12 cellular contexts compared by ENCODE assay signal in the genomic region with DNA sequence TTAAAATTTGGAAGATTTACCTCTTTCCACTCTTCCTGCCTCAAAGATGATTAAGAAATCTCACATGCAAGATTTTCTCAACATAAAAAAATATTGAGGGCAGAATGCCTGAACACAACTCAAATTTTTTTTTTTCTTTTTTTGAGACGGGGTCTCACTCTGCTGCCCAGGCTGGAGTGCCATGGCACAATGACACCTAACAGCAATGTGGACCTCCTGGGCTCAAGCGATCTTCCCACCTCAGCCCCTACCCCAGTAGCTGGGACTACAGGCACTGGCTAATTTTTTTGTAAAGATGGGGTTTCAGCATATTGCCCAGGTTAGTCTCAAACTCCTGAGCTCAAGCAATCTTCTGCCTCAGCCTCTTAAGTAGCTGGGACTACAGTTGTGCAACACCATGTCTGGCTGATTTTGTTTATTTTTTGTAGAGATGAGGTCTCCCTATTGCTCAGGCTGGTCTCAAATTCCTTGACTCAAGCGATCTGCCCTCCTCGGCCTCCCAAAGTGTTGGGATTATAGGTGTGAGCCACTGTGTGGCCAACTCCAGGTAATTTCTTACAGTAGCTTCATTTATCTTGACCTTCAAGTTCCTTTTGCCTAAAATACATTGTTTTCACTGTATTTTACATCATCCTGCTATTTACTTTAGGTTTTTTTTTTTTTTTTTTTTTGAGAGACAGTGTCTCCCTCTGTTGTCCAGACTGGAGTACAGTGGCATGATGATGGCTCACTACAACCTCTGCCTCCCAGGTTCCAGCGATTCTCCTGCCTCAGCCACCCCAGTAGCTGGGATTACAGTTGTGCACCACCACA. TPM values are rescaled to one million over a fixed set of nuclear protein-coding genes. Genes with fewer than 3 reads are reported as not detected.
A peak's percentile ranks its signal among the peaks of the same experiment; 100 is the strongest.
DNase-seq lines count a peak whose midpoint lies in the region; ATAC-seq, FAIRE-seq and TF ChIP-seq lines count a peak whose summit lies in the region.
"Had no signal": no experiment of that assay in that cellular context is flagged by ENCODE, and none has a peak within 500 bp of the region (broad histone marks: within the 10 kb centered on the region; RNA-seq: fewer than 3 reads in every experiment).

No MANE protein-coding gene starts in this region.

- H3K9me3 ChIP-seq in cardiac muscle cell (ENCODE audit: low read depth) (no peaks in the 10 kb centered on the region), heart left ventricle (no peaks in the 10 kb centered on the region), right atrium auricular region (no peaks in the 10 kb centered on the region)
- H3K9me3 ChIP-seq: BLaER1 treated with 17β-estradiol and CSF1 and Interleukin-3, amounts not matched to agents 10 nM and 100 nM had no signal

- peak; percentile 16 for TF ChIP-seq CTCF in cardiac muscle cell (IDR thresholded peaks at IDR 0.05; ENCODE audit: low read depth, low read length)
- peak in 1 of 12 donors; percentile 7 for TF ChIP-seq CTCF in heart left ventricle (IDR thresholded peaks at IDR 0.05)
- TF ChIP-seq CTCF in fibroblast of mammary gland (conservative IDR thresholded peaks at IDR 0.05; ENCODE audit: control insufficient read depth, insufficient read depth, low read depth, low read length) = peak; percentile 16
- no peak for TF ChIP-seq CTCF in right atrium auricular region (IDR thresholded peaks at IDR 0.05)

- DNase-seq in cardiac muscle cell (ENCODE audit: low read depth in 1 of 2, low spot score in 1 of 2) (peak in 1 of 2 donors; percentile 67), heart left ventricle (no peak), fibroblast of mammary gland (ENCODE audit: low read depth) (peak; percentile 74), MV-4-11 (lab: John Stamatoyannopoulos, UW) (no peak), GM19239 (ENCODE audit: insufficient read length, low spot score) (no peak), right atrium auricular region (ENCODE audit: low spot score) (no peak), substantia nigra (lab: John Stamatoyannopoulos, UW) (no peak)
- DNase-seq: dorsolateral prefrontal cortex, naive B cell, RPMI8226 had no signal

- H3K4me3 ChIP-seq in cardiac muscle cell (no peak overlapping the region), heart left ventricle (no peak overlapping the region), fibroblast of mammary gland (ENCODE audit: control insufficient read depth, low read depth, low read length) (no peak overlapping the region), right atrium auricular region (no peak overlapping the region)
- H3K4me3 ChIP-seq: BLaER1 treated with 17β-estradiol and CSF1 and Interleukin-3, amounts not matched to agents 10 nM and 100 nM; dorsolateral prefrontal cortex had no signal

- intact Hi-C loops in heart left ventricle (cut with DNase I) = no loop called here

- 71 to 76% (median 75%) methylated on average over 5 of the region's 5 CpGs for WGBS in heart left ventricle, 4 donors

- FAIRE-seq in GM19239 (lab: Jason Lieb, UNC) = no peak

- H3K27ac ChIP-seq in cardiac muscle cell = peak overlapping the region; percentile 13
- no peak overlapping the region for H3K27ac ChIP-seq in heart left ventricle
- no peak overlapping the region for H3K27ac ChIP-seq in right atrium auricular region
- H3K27ac ChIP-seq in substantia nigra (ENCODE audit: low read depth, low read length, poor library complexity, severe bottlenecking) = no peak overlapping the region
- H3K27ac ChIP-seq: BLaER1 treated with 17β-estradiol and CSF1 and Interleukin-3, amounts not matched to agents 10 nM and 100 nM had no signal

- H3K36me3 ChIP-seq in cardiac muscle cell (peaks cover 11% of the 10 kb centered on the region), heart left ventricle (peaks cover 0 to 39% (median 25%) of the 10 kb centered on the region in 9 donors), right atrium auricular region (peaks cover 6% of the 10 kb centered on the region)

- ATAC-seq in heart left ventricle (no peak), SK-N-SH treated with all-trans-retinoic acid at 6 μM for 48 hours (peak; percentile 36; the same call in 1 of the 3 replicates)

- no peaks in the 10 kb centered on the region for H3K27me3 ChIP-seq in cardiac muscle cell
- H3K27me3 ChIP-seq in heart left ventricle = no peaks in the 10 kb centered on the region
- no peaks in the 10 kb centered on the region for H3K27me3 ChIP-seq in right atrium auricular region
- H3K27me3 ChIP-seq: BLaER1 treated with 17β-estradiol and CSF1 and Interleukin-3, amounts not matched to agents 10 nM and 100 nM; dorsolateral prefrontal cortex had no signal

- peaks cover 3% of the 10 kb centered on the region for H3K4me1 ChIP-seq in cardiac muscle cell (ENCODE audit: low read depth)
- H3K4me1 ChIP-seq in heart left ventricle = peaks cover 0 to 46% (median 23%) of the 10 kb centered on the region in 12 donors
- H3K4me1 ChIP-seq in right atrium auricular region = peaks cover 0 to 13% of the 10 kb centered on the region in 2 donors

- TF ChIP-seq POLR2A in heart left ventricle (IDR thresholded peaks at IDR 0.05) = no peak

TF ChIP-seq in SK-N-SH treated with all-trans-retinoic acid at 6 μM for 48 hours, 23 proteins besides CTCF, POLR2A, EP300 and RAD21:
- no peak for TF ChIP-seq GLIS3 (CRISPR knock-in tag; IDR thresholded peaks at IDR 0.05)
- TF ChIP-seq SNAI2 (CRISPR knock-in tag; IDR thresholded peaks at IDR 0.05) = no peak
- TF ChIP-seq POU6F1 (CRISPR knock-in tag; IDR thresholded peaks at IDR 0.05; ENCODE audit: borderline replicate concordance, low read depth) = no peak
- no peak for TF ChIP-seq BACH2 (CRISPR knock-in tag; IDR thresholded peaks at IDR 0.05; ENCODE audit: borderline replicate concordance)
- no peak for TF ChIP-seq ZNF565 (CRISPR knock-in tag; conservative IDR thresholded peaks at IDR 0.05; ENCODE audit: low read depth)
- no peak for TF ChIP-seq ZFP30 (CRISPR knock-in tag; IDR thresholded peaks at IDR 0.05)
- no peak for TF ChIP-seq ZC3H10 (CRISPR knock-in tag; IDR thresholded peaks at IDR 0.05)
- no peak for TF ChIP-seq ZFP3 (CRISPR knock-in tag; IDR thresholded peaks at IDR 0.05)
- TF ChIP-seq OSR1 (CRISPR knock-in tag; IDR thresholded peaks at IDR 0.05) = no peak
- TF ChIP-seq PPARA (CRISPR knock-in tag; IDR thresholded peaks at IDR 0.05; ENCODE audit: borderline replicate concordance) = no peak
- TF ChIP-seq TOX (CRISPR knock-in tag; IDR thresholded peaks at IDR 0.05; ENCODE audit: borderline replicate concordance) = no peak
- TF ChIP-seq ZNF70 (CRISPR knock-in tag; IDR thresholded peaks at IDR 0.05) = no peak

RNA-seq across cellular contexts. Expression of gene NUCKS1, which starts 10.4 kb away (rescaled TPM):
- total RNA-seq in cardiac muscle cell (100 and 175 TPM in 2 replicates), heart left ventricle (100 to 1,000 TPM in 8 of 9 donors, 10 to 100 TPM in 1; 83.8 to 240 (median 198) TPM), right atrium auricular region (100 to 1,000 TPM; 109 to 128 TPM)
- polyA plus RNA-seq in cardiac muscle cell (47.0 and 80.9 TPM in 2 replicates), heart left ventricle (10 to 100 TPM; 73.4 to 75.3 TPM)

RNA-seq across cellular contexts. Expression of gene RAB29, which starts 35.7 kb away (rescaled TPM):
- total RNA-seq in cardiac muscle cell (3.3 and 7.2 TPM in 2 replicates), heart left ventricle (10 to 100 TPM; 13.8 to 26.0 (median 16.6) TPM), right atrium auricular region (10 to 100 TPM; 17.7 to 18.6 TPM)
- polyA plus RNA-seq in cardiac muscle cell (6.5 and 15.2 TPM in 2 replicates), heart left ventricle (10 to 100 TPM in 1 of 2 donors, 1 to 10 TPM in 1; 6.5 to 13.1 TPM)

RNA-seq across cellular contexts. Expression of gene SLC45A3, which starts 59.2 kb away (rescaled TPM):
- total RNA-seq in cardiac muscle cell = 4.9 and 10.4 TPM in 2 replicates
- 3.8 and 7.8 TPM in 2 replicates for polyA plus RNA-seq in cardiac muscle cell
- 1 to 10 TPM; 1.2 to 6.1 (median 2.6) TPM for total RNA-seq in heart left ventricle
- polyA plus RNA-seq in heart left ventricle = 1 to 10 TPM; 2.6 to 3.3 TPM
- total RNA-seq in right atrium auricular region = 1 to 10 TPM; 2.6 to 2.7 TPM

Comparison
In these comparisons a context has a peak if more than half of its experiments do, and no peak if none do; other contexts are left out.
1. CTCF ChIP-seq: peak in cardiac muscle cell (single experiment) and fibroblast of mammary gland (single experiment); none in right atrium auricular region (0 of 2).